Comparison of ENCODE assay signal across 1 cellular context in genomic region chr7:101094791-101095375, GRCh38.
TF ChIP-seq lines count a peak whose summit lies in the region.

No MANE protein-coding gene starts in this region.

TF ChIP-seq in H1, 55 proteins besides CTCF, POLR2A, EP300 and RAD21 (continued from another document):
- no peak for TF ChIP-seq CHD1 (IDR thresholded peaks at IDR 0.05; ENCODE audit: low read depth, low read length)
